Comparison of ENCODE assay signal across 26 cellular contexts in the genomic region with DNA sequence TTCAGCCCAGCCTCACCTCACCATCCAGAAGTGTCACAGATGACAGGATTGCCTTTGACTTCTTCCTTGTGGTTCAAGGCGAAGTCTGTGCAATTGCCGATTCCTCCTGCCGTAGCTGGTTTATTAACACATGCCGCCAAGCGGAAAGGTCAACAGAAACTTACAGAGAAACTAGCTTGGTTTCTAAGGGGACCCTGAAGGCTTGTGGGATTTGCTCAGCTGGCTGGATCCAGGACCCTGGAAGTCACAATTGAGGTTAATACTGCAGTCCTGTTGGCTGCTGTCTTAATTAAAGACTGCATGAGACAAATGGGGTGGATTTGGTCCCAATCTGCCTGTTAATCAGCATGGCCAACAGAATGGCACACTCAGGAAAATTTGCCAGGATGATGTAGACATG.
"Had no signal": no experiment of that assay in that cellular context is flagged by ENCODE, and none has a peak within 500 bp of the region (broad histone marks: within the 10 kb centered on the region; RNA-seq: fewer than 3 reads in every experiment).

No MANE protein-coding gene starts in this region.

- H3K36me3 ChIP-seq: adrenal gland, ascending aorta, esophagus muscularis mucosa, heart left ventricle, right lobe of liver, suprapubic skin, tibial nerve had no signal

- H3K27ac Mint-ChIP-seq: activated CD4-positive, alpha-beta T cell treated with anti-CD3 and anti-CD28 coated beads for 36 hours; activated CD8-positive, alpha-beta memory T cell treated with anti-CD3 and anti-CD28 coated beads, Interleukin-2, amount 10 ng/mL, durations not matched to agents 7 days and 5 days; activated CD8-positive, alpha-beta T cell treated with anti-CD3 and anti-CD28 coated beads, Interleukin-2, amount 10 ng/mL, durations not matched to agents 7 days and 5 days; activated naive CD8-positive, alpha-beta T cell; activated T-helper 2 cell treated with anti-CD3 and anti-CD28 coated beads, Interferon-gamma antibody, Interleukin-2, Interleukin-4, amounts not matched to agents 10 μg/mL and 5 μg/mL and 100 μg/mL, durations not matched to agents 14 hours and 24 hours and 36 hours; naive B cell; stimulated activated naive B cell treated with anti-CD40 and anti-IgM and Interleukin-4, amounts not matched to agents 10 μg/mL and 1 μg/mL and 100 μg/mL, for 72 hours had no signal

- H3K4me3 Mint-ChIP-seq: activated CD4-positive, alpha-beta T cell treated with anti-CD3 and anti-CD28 coated beads for 36 hours; activated CD8-positive, alpha-beta memory T cell treated with anti-CD3 and anti-CD28 coated beads, Interleukin-2, amount 10 ng/mL, durations not matched to agents 7 days and 5 days; activated CD8-positive, alpha-beta T cell treated with anti-CD3 and anti-CD28 coated beads, Interleukin-2, amount 10 ng/mL, durations not matched to agents 7 days and 5 days; activated naive CD8-positive, alpha-beta T cell; brain; naive B cell; neural crest cell; stimulated activated naive B cell treated with anti-CD40 and anti-IgM and Interleukin-4, amounts not matched to agents 10 μg/mL and 1 μg/mL and 100 μg/mL, for 72 hours had no signal

- H3K4me1 Mint-ChIP-seq: activated CD4-positive, alpha-beta T cell treated with anti-CD3 and anti-CD28 coated beads for 36 hours; activated CD8-positive, alpha-beta memory T cell treated with anti-CD3 and anti-CD28 coated beads, Interleukin-2, amount 10 ng/mL, durations not matched to agents 7 days and 5 days; naive B cell; neural crest cell; stimulated activated naive B cell treated with anti-CD40 and anti-IgM and Interleukin-4, amounts not matched to agents 10 μg/mL and 1 μg/mL and 100 μg/mL, for 72 hours had no signal

- H3K4me1 ChIP-seq: adrenal gland, ascending aorta, esophagus muscularis mucosa, foreskin keratinocyte, heart left ventricle, right lobe of liver, suprapubic skin, tibial nerve had no signal

- ATAC-seq: activated CD4-positive, alpha-beta T cell treated with anti-CD3 and anti-CD28 coated beads for 36 hours; activated CD8-positive, alpha-beta memory T cell treated with anti-CD3 and anti-CD28 coated beads, Interleukin-2, amount 10 ng/mL, durations not matched to agents 7 days and 5 days; activated CD8-positive, alpha-beta T cell treated with anti-CD3 and anti-CD28 coated beads, Interleukin-2, amount 10 ng/mL, durations not matched to agents 7 days and 5 days; foreskin keratinocyte; heart left ventricle; left ventricle myocardium superior; right lobe of liver; stimulated activated naive B cell treated with anti-CD40 and anti-IgM and Interleukin-4, amounts not matched to agents 10 μg/mL and 1 μg/mL and 100 μg/mL, for 72 hours had no signal

- FAIRE-seq: small intestine had no signal

- H3K27ac ChIP-seq: adrenal gland, ascending aorta, esophagus muscularis mucosa, foreskin keratinocyte, heart left ventricle, right lobe of liver, suprapubic skin, tibial nerve had no signal

- H3K27me3 Mint-ChIP-seq: activated CD8-positive, alpha-beta memory T cell treated with anti-CD3 and anti-CD28 coated beads, Interleukin-2, amount 10 ng/mL, durations not matched to agents 7 days and 5 days; activated naive CD8-positive, alpha-beta T cell; brain had no signal

- H3K27me3 ChIP-seq: adrenal gland, ascending aorta, foreskin keratinocyte, right lobe of liver, tibial nerve had no signal

- H3K4me3 ChIP-seq: adrenal gland, ascending aorta, esophagus muscularis mucosa, heart left ventricle, right lobe of liver, suprapubic skin, tibial nerve had no signal

- DNase-seq: activated CD4-positive, alpha-beta T cell treated with anti-CD3 and anti-CD28 coated beads for 36 hours; activated CD4-positive, CD25-positive, alpha-beta regulatory T cell; activated CD8-positive, alpha-beta memory T cell treated with anti-CD3 and anti-CD28 coated beads, Interleukin-2, amount 10 ng/mL, durations not matched to agents 7 days and 5 days; activated CD8-positive, alpha-beta T cell treated with anti-CD3 and anti-CD28 coated beads, Interleukin-2, amount 10 ng/mL, durations not matched to agents 7 days and 5 days; activated naive CD4-positive, alpha-beta T cell treated with Interleukin-2 at 50 U/mL for 16 hours; activated T-cell treated with anti-CD3 and anti-CD28 coated beads, Interleukin-2, amount 50 U/mL, for 48 hours; adrenal gland; caudate nucleus; foreskin keratinocyte; heart left ventricle; left ventricle myocardium superior; naive B cell; occipital lobe; small intestine; stimulated activated CD4-positive, alpha-beta T cell treated with anti-CD3 and anti-CD28 coated beads, Interleukin-1b, Interleukin-23, amount 100 ng/mL, for 48 hours; stimulated activated naive B cell treated with anti-CD40 and anti-IgM and Interleukin-4, amounts not matched to agents 10 μg/mL and 1 μg/mL and 100 μg/mL, for 72 hours; T-helper 1 cell had no signal

- H3K9me3 Mint-ChIP-seq: activated T-helper 2 cell treated with anti-CD3 and anti-CD28 coated beads, Interferon-gamma antibody, Interleukin-2, Interleukin-4, amounts not matched to agents 10 μg/mL and 5 μg/mL and 100 μg/mL, durations not matched to agents 14 hours and 24 hours and 36 hours; neural crest cell; stimulated activated naive B cell treated with anti-CD40 and anti-IgM and Interleukin-4, amounts not matched to agents 10 μg/mL and 1 μg/mL and 100 μg/mL, for 72 hours had no signal

- H3K36me3 Mint-ChIP-seq: activated CD8-positive, alpha-beta memory T cell treated with anti-CD3 and anti-CD28 coated beads, Interleukin-2, amount 10 ng/mL, durations not matched to agents 7 days and 5 days; activated naive CD8-positive, alpha-beta T cell; brain; naive B cell; stimulated activated naive B cell treated with anti-CD40 and anti-IgM and Interleukin-4, amounts not matched to agents 10 μg/mL and 1 μg/mL and 100 μg/mL, for 72 hours had no signal

- H3K9me3 ChIP-seq: adrenal gland, ascending aorta, esophagus muscularis mucosa, heart left ventricle, right lobe of liver, suprapubic skin had no signal
